Comparison of ENCODE assay signal across 9 cellular contexts in genomic region chrX:17591741-17592110, GRCh38.
DNase-seq lines count a peak whose midpoint lies in the region; ATAC-seq and TF ChIP-seq lines count a peak whose summit lies in the region.
"Had no signal": no experiment of that assay in that cellular context is flagged by ENCODE, and none has a peak within 500 bp of the region (broad histone marks: within the 10 kb centered on the region; RNA-seq: fewer than 3 reads in every experiment).

No MANE protein-coding gene starts in this region.

- no peak overlapping the region for H3K27ac ChIP-seq in left lung
- H3K27ac ChIP-seq in colonic mucosa, result no peak overlapping the region

- intact Hi-C loops in left lung (cut with DNase I), result no loop called here
- intact Hi-C loops in lower leg skin (cut with DNase I; ENCODE audit: low total_unique reads), result no loop called here
- intact Hi-C loops in colonic mucosa (cut with DNase I), result loop anchor here (5.0 kb wide), 2 partner anchors 214 to 349 kb away; partner anchors contain the start of gene NHS

- H3K9me3 ChIP-seq in left lung, result no peaks in the 10 kb centered on the region
- H3K9me3 ChIP-seq in colonic mucosa, result no peaks in the 10 kb centered on the region

- H3K36me3 ChIP-seq in left lung (no peaks in the 10 kb centered on the region), colonic mucosa (no peaks in the 10 kb centered on the region)

- DNase-seq in AG09309 (ENCODE audit: low read depth), result peak; percentile 58
- peak; percentile 61 for DNase-seq in HFFc6
- DNase-seq in astrocyte of the cerebellum (ENCODE audit: low read depth), result peak; percentile 69
- DNase-seq in left lung, result no peak
- no peak for DNase-seq in lower leg skin (ENCODE audit: low spot score in 2 of 2)
- no peak for DNase-seq in D341Med (ENCODE audit: low spot score)
- DNase-seq in colonic mucosa, result no peak

- in situ Hi-C loops in astrocyte of the cerebellum (cut with HindIII; ENCODE audit: low sequenced_read_pairs), result loop anchor here (5.0 kb wide), 2 partner anchors 34 to 94 kb away; no protein-coding TSS in a partner anchor

- H3K27me3 Mint-ChIP-seq in HFFc6 (ENCODE audit: insufficient read depth), result peaks cover 3% of the 10 kb centered on the region; the same call in 1 of the 2 replicates
- H3K27me3 Mint-ChIP-seq: activated naive CD8-positive, alpha-beta T cell had no signal

- TF ChIP-seq CTCF in AG09309 (IDR thresholded peaks at IDR 0.05; ENCODE audit: control insufficient read depth, insufficient read depth, low read depth, low read length, missing control alignments) (no peak), HFFc6 (IDR thresholded peaks at IDR 0.05) (no peak), astrocyte of the cerebellum (IDR thresholded peaks at IDR 0.05; ENCODE audit: low read depth, low read length, missing control alignments) (no peak), left lung (IDR thresholded peaks at IDR 0.05) (no peak), lower leg skin (IDR thresholded peaks at IDR 0.05) (no peak), colonic mucosa (IDR thresholded peaks at IDR 0.05) (no peak)

- TF ChIP-seq POLR2A in lower leg skin (IDR thresholded peaks at IDR 0.05), result no peak

- ATAC-seq in left lung (peak; percentile 45), HG02678 (IDR thresholded peaks at IDR 0.05; ENCODE audit: unreplicated experiment) (no peak)

- H3K9me3 Mint-ChIP-seq in HFFc6, result no peaks in the 10 kb centered on the region

- H3K27ac Mint-ChIP-seq in HFFc6, result peak overlapping the region; percentile 85
- H3K27ac Mint-ChIP-seq: activated naive CD8-positive, alpha-beta T cell had no signal

- 16 to 48% methylated on average over 4 of the region's 4 CpGs for WGBS in lower leg skin, 2 donors

- no peak overlapping the region for H3K9ac ChIP-seq in colonic mucosa (ENCODE audit: low read depth in 2 of 2, low read length in 2 of 2)

- no peak overlapping the region; the same call in none of the 2 replicates for H3K4me3 ChIP-seq in AG09309 (ENCODE audit: control insufficient read depth, low read depth, low read length)
- H3K4me3 ChIP-seq in astrocyte of the cerebellum (ENCODE audit: low read depth, low read length), result no peak overlapping the region
- H3K4me3 ChIP-seq in left lung, result no peak overlapping the region
- H3K4me3 ChIP-seq in lower leg skin (ENCODE audit: low read depth, poor library complexity, severe bottlenecking), result no peak overlapping the region
- no peak overlapping the region for H3K4me3 ChIP-seq in colonic mucosa

- H3K27me3 ChIP-seq in left lung (no peaks in the 10 kb centered on the region), colonic mucosa (no peaks in the 10 kb centered on the region)

- H3K4me1 ChIP-seq in left lung (no peaks in the 10 kb centered on the region), colonic mucosa (no peaks in the 10 kb centered on the region)

- H3K4me3 Mint-ChIP-seq in HFFc6, result peak overlapping the region; percentile 89
- H3K4me3 Mint-ChIP-seq: activated naive CD8-positive, alpha-beta T cell had no signal

- H3K4me1 Mint-ChIP-seq in HFFc6 (ENCODE audit: low read depth), result peaks cover 65% of the 10 kb centered on the region

- H3K36me3 Mint-ChIP-seq in HFFc6 (ENCODE audit: low read depth), result no peaks in the 10 kb centered on the region
- H3K36me3 Mint-ChIP-seq: activated naive CD8-positive, alpha-beta T cell had no signal

Comparison
In these comparisons a context has a peak if more than half of its experiments do, and no peak if none do; other contexts are left out.
1. DNase-seq: peak in AG09309 (single experiment), HFFc6 (single experiment) and astrocyte of the cerebellum (single experiment); none in left lung (0 of 2), lower leg skin (0 of 2), D341Med (single experiment) and colonic mucosa (single experiment).